11 cellular contexts compared by ENCODE assay signal in the genomic region with DNA sequence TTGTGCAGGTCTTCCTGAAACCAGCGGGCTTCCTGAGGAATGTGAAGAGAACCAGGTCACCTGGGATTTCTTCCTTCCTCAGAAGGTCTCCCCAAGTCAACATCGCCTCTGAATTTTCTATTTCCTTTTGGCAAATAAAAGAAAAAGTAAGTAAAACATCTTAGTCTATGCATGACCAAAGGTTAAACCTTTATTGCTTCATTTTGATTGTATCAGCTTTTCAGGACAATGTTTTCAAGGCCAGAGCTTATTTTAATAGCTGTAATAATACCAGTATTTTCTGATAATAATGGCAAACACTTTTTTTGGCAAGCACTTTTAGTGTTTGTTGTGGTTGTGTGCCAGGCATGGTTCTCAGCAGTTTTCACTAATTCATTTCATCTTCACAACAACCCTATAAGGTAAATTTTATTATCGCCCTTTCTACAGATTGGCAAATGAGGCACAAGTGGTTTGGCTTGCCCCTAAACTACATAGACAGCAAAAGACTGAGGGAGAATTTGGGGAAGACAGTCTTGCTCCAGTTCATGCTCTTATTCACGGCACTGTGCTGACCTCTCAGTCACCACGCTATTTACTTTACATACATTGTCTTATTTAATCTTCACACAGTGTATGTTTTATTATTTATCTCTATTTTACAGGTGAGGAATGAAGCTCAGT.
"Had no signal": no experiment of that assay in that cellular context is flagged by ENCODE, and none has a peak within 500 bp of the region (broad histone marks: within the 10 kb centered on the region; RNA-seq: fewer than 3 reads in every experiment).

No MANE protein-coding gene starts in this region.

- DNase-seq: activated CD4-positive, alpha-beta T cell treated with anti-CD3 and anti-CD28 coated beads, Interleukin-2, amount 50 U/mL, for 1 hour; activated CD4-positive, CD25-positive, alpha-beta regulatory T cell; activated effector memory CD4-positive, alpha-beta T cell treated with anti-CD3 and anti-CD28 coated beads, Interleukin-2, amount 50 U/mL, for 16 hours; activated T-cell treated with anti-CD3 and anti-CD28 coated beads, Interleukin-2, amount 50 U/mL, for 4 hours; amygdala; islet precursor cell; left ventricle myocardium superior; naive thymus-derived CD4-positive, alpha-beta T cell; occipital lobe; stimulated activated CD4-positive, alpha-beta T cell treated with anti-CD3 and anti-CD28 coated beads, Interleukin-4, amount 100 ng/mL, for 1 hour had no signal

- ATAC-seq: activated T-cell treated with anti-CD3 and anti-CD28 coated beads, Interleukin-2, amount 50 U/mL, for 4 hours; left ventricle myocardium superior; naive thymus-derived CD4-positive, alpha-beta T cell had no signal

- H3K27ac ChIP-seq: SK-N-MC had no signal

- H3K4me3 ChIP-seq: SK-N-MC had no signal
